ENCODE assay signal across 2 cellular contexts in genomic region chr5:80260461-80260860, GRCh38.
A peak's percentile ranks its signal among the peaks of the same experiment; 100 is the strongest.
TF ChIP-seq lines count a peak whose summit lies in the region.

No MANE protein-coding gene starts in this region.

TF ChIP-seq in HepG2, 621 proteins besides CTCF, POLR2A, EP300 and RAD21 (continues in another document):
- TF ChIP-seq RFXAP (CRISPR knock-in tag; IDR thresholded peaks at IDR 0.05; ENCODE audit: borderline replicate concordance) = no peak
- TF ChIP-seq, protein P1, sequence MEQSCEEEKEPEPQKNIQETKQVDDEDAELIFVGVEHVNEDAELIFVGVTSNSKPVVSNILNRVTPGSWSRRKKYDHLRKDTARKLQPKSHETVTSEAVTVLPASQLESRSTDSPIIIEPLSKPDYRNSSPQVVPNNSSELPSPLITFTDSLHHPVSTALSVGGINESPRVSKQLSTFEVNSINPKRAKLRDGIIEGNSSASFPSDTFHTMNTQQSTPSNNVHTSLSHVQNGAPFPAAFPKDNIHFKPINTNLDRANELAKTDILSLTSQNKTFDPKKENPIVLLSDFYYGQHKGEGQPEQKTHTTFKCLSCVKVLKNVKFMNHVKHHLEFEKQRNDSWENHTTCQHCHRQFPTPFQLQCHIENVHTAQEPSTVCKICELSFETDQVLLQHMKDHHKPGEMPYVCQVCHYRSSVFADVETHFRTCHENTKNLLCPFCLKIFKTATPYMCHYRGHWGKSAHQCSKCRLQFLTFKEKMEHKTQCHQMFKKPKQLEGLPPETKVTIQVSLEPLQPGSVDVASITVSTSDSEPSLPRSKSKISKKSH (CRISPR knock-in tag; IDR thresholded peaks at IDR 0.05; ENCODE audit: borderline replicate concordance) = no peak
- no peak for TF ChIP-seq TCF7 (IDR thresholded peaks at IDR 0.05; ENCODE audit: low read depth)
- no peak for TF ChIP-seq ZNF672 (CRISPR knock-in tag; IDR thresholded peaks at IDR 0.05)
- no peak for TF ChIP-seq LBX2 (CRISPR knock-in tag; IDR thresholded peaks at IDR 0.05; ENCODE audit: borderline replicate concordance)
- TF ChIP-seq AKAP8 (CRISPR knock-in tag; IDR thresholded peaks at IDR 0.05) = no peak
- no peak for TF ChIP-seq ZBTB37 (CRISPR knock-in tag; IDR thresholded peaks at IDR 0.05)
- no peak for TF ChIP-seq PHB2 (IDR thresholded peaks at IDR 0.05; ENCODE audit: partially characterized antibody)
- TF ChIP-seq KLF11 (CRISPR knock-in tag; IDR thresholded peaks at IDR 0.05) = no peak
- TF ChIP-seq ZBTB26 (CRISPR knock-in tag; IDR thresholded peaks at IDR 0.05; ENCODE audit: borderline replicate concordance) = peak; percentile 61; the same call in 1 of the 2 replicates
- TF ChIP-seq ZNF331 (CRISPR knock-in tag; IDR thresholded peaks at IDR 0.05) = no peak
- TF ChIP-seq SMAD3 (CRISPR knock-in tag; IDR thresholded peaks at IDR 0.05) = no peak
- TF ChIP-seq LCORL (IDR thresholded peaks at IDR 0.05) = no peak
- no peak for TF ChIP-seq LCORL (CRISPR knock-in tag; IDR thresholded peaks at IDR 0.05)
- TF ChIP-seq, protein P2, sequence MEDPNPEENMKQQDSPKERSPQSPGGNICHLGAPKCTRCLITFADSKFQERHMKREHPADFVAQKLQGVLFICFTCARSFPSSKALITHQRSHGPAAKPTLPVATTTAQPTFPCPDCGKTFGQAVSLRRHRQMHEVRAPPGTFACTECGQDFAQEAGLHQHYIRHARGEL (CRISPR knock-in tag; IDR thresholded peaks at IDR 0.05) = no peak
- TF ChIP-seq THYN1 (CRISPR knock-in tag; IDR thresholded peaks at IDR 0.05; ENCODE audit: borderline replicate concordance, low read depth) = no peak
- 0 out of 2 replicates have a peak, but pooled peaks have one; percentile 22 for TF ChIP-seq POGZ (CRISPR knock-in tag; IDR thresholded peaks at IDR 0.05)
- TF ChIP-seq, protein P3, sequence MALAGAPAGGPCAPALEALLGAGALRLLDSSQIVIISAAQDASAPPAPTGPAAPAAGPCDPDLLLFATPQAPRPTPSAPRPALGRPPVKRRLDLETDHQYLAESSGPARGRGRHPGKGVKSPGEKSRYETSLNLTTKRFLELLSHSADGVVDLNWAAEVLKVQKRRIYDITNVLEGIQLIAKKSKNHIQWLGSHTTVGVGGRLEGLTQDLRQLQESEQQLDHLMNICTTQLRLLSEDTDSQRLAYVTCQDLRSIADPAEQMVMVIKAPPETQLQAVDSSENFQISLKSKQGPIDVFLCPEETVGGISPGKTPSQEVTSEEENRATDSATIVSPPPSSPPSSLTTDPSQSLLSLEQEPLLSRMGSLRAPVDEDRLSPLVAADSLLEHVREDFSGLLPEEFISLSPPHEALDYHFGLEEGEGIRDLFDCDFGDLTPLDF (CRISPR knock-in tag; IDR thresholded peaks at IDR 0.05) = no peak
- TF ChIP-seq EZH2 (conservative IDR thresholded peaks at IDR 0.05; ENCODE audit: low read depth, low read length) = no peak
- no peak for TF ChIP-seq ZNF841 (CRISPR knock-in tag; IDR thresholded peaks at IDR 0.05; ENCODE audit: borderline replicate concordance)
- TF ChIP-seq ZNF75D (CRISPR knock-in tag; IDR thresholded peaks at IDR 0.05; ENCODE audit: borderline replicate concordance) = no peak
- no peak for TF ChIP-seq ZNF235 (CRISPR knock-in tag; IDR thresholded peaks at IDR 0.05; ENCODE audit: borderline replicate concordance)
- TF ChIP-seq IRF9 (CRISPR knock-in tag; IDR thresholded peaks at IDR 0.05; ENCODE audit: borderline replicate concordance) = no peak

TF ChIP-seq in H1, 55 proteins besides CTCF, POLR2A, EP300 and RAD21:
- TF ChIP-seq POLR2AphosphoS5 (IDR thresholded peaks at IDR 0.05; ENCODE audit: low read depth, low read length) = no peak
- no peak for TF ChIP-seq KDM5A (IDR thresholded peaks at IDR 0.05; ENCODE audit: low read length)
